7 cellular contexts compared by ENCODE assay signal in genomic region chr14:99605299-99605961, GRCh38. TPM values are rescaled to one million over a fixed set of nuclear protein-coding genes. Genes with fewer than 3 reads are reported as not detected.
DNase-seq lines count a peak whose midpoint lies in the region; ATAC-seq, FAIRE-seq and TF ChIP-seq lines count a peak whose summit lies in the region.

No MANE protein-coding gene starts in this region.

- TF ChIP-seq POLR2A in thyroid gland (IDR thresholded peaks at IDR 0.05) = no peak

- no peaks in the 10 kb centered on the region for H3K36me3 ChIP-seq in osteoblast (ENCODE audit: insufficient read depth, low read length)
- H3K36me3 ChIP-seq in thyroid gland = no peaks in the 10 kb centered on the region

- no peak for FAIRE-seq in frontal cortex (lab: Jason Lieb, UNC)

- DNase-seq in LHCN-M2 (ENCODE audit: low read depth) (peak; percentile 71), SHP77 (lab: John Stamatoyannopoulos, UW) (peak; percentile 66 to 68), activated gamma-delta T cell treated with Interleukin-2 at 50 U/mL for 16 hours (peak; percentile 75), frontal cortex (ENCODE audit: low spot score in 2 of 2) (peak; percentile 64 to 74), osteoblast (ENCODE audit: insufficient read length, low spot score, missing footprints) (peak; percentile 97), thyroid gland (peak; percentile 59 to 64)

- intact Hi-C loops in thyroid gland (cut with DNase I) = loop anchor here (5.0 to 10.0 kb wide), 2 partner anchors 43 to 79 kb away; partner anchors contain the start of gene CYP46A1

- H3K79me2 ChIP-seq in osteoblast (ENCODE audit: insufficient read depth, low read length) = peaks cover 24% of the 10 kb centered on the region

- H3K4me3 ChIP-seq in osteoblast (ENCODE audit: insufficient read depth, low read length) = peak overlapping the region; percentile 84
- H3K4me3 ChIP-seq in thyroid gland (replicated peaks in 1 of 3) = peak overlapping the region; percentile 25 to 69 (median 52)

- 12 to 13% methylated on average over 13 to 17 of the region's 38 CpGs for WGBS in thyroid gland, 2 donors

- H3K27me3 ChIP-seq in osteoblast (ENCODE audit: insufficient read depth, low read length) (no peaks in the 10 kb centered on the region), thyroid gland (no peaks in the 10 kb centered on the region)

- H3K4me1 ChIP-seq in osteoblast (ENCODE audit: insufficient read depth, low read length) = peaks cover 21% of the 10 kb centered on the region
- H3K4me1 ChIP-seq in thyroid gland = peaks cover 20 to 29% of the 10 kb centered on the region in 2 donors

- H4K20me1 ChIP-seq in osteoblast (ENCODE audit: insufficient read depth, low read length) = peaks cover 6% of the 10 kb centered on the region

- no peaks in the 10 kb centered on the region for H3K9me3 ChIP-seq in osteoblast (ENCODE audit: low read depth, low read length)
- H3K9me3 ChIP-seq in thyroid gland = no peaks in the 10 kb centered on the region

- H3K27ac ChIP-seq in osteoblast (ENCODE audit: low read depth, low read length) = no peak overlapping the region
- peak overlapping the region in 2 of 3 donors; percentile 64 to 71 for H3K27ac ChIP-seq in thyroid gland

- H2AFZ ChIP-seq in osteoblast (ENCODE audit: low read length) = peak overlapping the region; percentile 88

- no peak for TF ChIP-seq CTCF in osteoblast (IDR thresholded peaks at IDR 0.05; ENCODE audit: extremely low read depth, low read depth, low read length)
- no peak for TF ChIP-seq CTCF in thyroid gland (IDR thresholded peaks at IDR 0.05)

- H3K4me2 ChIP-seq in osteoblast (ENCODE audit: insufficient read depth, low read length) = peak overlapping the region; percentile 85

- ATAC-seq in GM18867 (IDR thresholded peaks at IDR 0.05; ENCODE audit: unreplicated experiment) = peak; percentile 30

RNA-seq across cellular contexts. Expression of gene CCDC85C, which starts 1.4 kb away (rescaled TPM):
- total RNA-seq in LHCN-M2 (2014; rRNA removed) (1.9 and 2.4 TPM in 2 replicates), frontal cortex (9.8 TPM), osteoblast (3.2 and 3.6 TPM in 2 replicates), thyroid gland (10 to 100 TPM in 3 of 4 donors, 1 to 10 TPM in 1; 8.6 to 28.3 (median 17.3) TPM)
- polyA plus RNA-seq in LHCN-M2 (2012) = 5.3 TPM

RNA-seq across cellular contexts. Expression of gene HHIPL1, which starts 39.5 kb away (rescaled TPM):
- total RNA-seq in LHCN-M2 (2014; rRNA removed) (0.45 and 0.92 TPM in 2 replicates), frontal cortex (5.3 TPM), osteoblast (11.2 and 12.3 TPM in 2 replicates), thyroid gland (1 to 10 TPM in 3 of 4 donors, under 1 TPM in 1; 0.98 to 2.7 (median 1.1) TPM)
- polyA plus RNA-seq in LHCN-M2 (2012) = 1.1 TPM
